Comparison of ENCODE assay signal across 15 cellular contexts in the genomic region with DNA sequence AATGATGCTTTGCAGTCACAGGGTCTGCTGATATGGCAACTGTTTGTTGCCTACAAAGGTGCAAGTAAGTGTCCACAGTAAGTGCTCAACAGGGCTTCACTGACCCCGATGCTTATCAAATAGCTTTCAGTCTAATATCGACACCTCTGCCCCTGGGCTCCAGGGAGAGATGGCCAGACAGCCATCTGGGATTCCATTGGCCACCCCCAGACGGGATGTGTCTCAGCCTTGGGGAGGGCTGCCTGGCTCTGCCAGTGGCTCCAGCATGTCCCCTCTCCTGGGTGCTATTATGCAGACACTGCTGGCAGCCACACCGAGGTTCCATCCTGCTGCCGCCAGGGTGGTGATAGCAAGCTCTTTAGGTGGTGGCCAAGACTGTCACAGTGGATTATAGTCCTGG. TPM values are rescaled to one million over a fixed set of nuclear protein-coding genes. Genes with fewer than 3 reads are reported as not detected.
DNase-seq lines count a peak whose midpoint lies in the region; ATAC-seq and TF ChIP-seq lines count a peak whose summit lies in the region.
"Had no signal": no experiment of that assay in that cellular context is flagged by ENCODE, and none has a peak within 500 bp of the region (broad histone marks: within the 10 kb centered on the region; RNA-seq: fewer than 3 reads in every experiment).

No MANE protein-coding gene starts in this region.

- H3K9me3 ChIP-seq in BE2C, result no peaks in the 10 kb centered on the region
- H3K9me3 ChIP-seq in prostate gland, result no peaks in the 10 kb centered on the region

- 53% methylated on average over 5 of the region's 5 CpGs for WGBS in prostate gland

- peaks cover 16% of the 10 kb centered on the region for H3K4me1 Mint-ChIP-seq in activated T-helper 1 cell treated with anti-CD3 and anti-CD28 coated beads, Interleukin-12 subunit alpha, Interleukin-12 subunit beta, Interleukin-2, Interleukin-4 antibody, amounts not matched to agents 30 ng/mL and 10 ng/mL and 1 ng/mL, durations not matched to agents 14 hours and 24 hours and 36 hours (ENCODE audit: low read depth)
- H3K4me1 Mint-ChIP-seq in natural killer cell treated with Interleukin-12 subunit alpha and Interleukin-12 subunit beta and Interleukin-15 and Interleukin-18, amount 100 ng/mL, for 72 hours (ENCODE audit: low read depth in 2 of 2), result peaks cover 4 to 6% of the 10 kb centered on the region in 2 donors

- no peaks in the 10 kb centered on the region for H3K36me3 ChIP-seq in BE2C
- H3K36me3 ChIP-seq in prostate gland, result no peaks in the 10 kb centered on the region

- peaks cover 27% of the 10 kb centered on the region for H3K36me3 Mint-ChIP-seq in activated T-helper 1 cell treated with anti-CD3 and anti-CD28 coated beads, Interleukin-12 subunit alpha, Interleukin-12 subunit beta, Interleukin-2, Interleukin-4 antibody, amounts not matched to agents 30 ng/mL and 10 ng/mL and 1 ng/mL, durations not matched to agents 14 hours and 24 hours and 36 hours (ENCODE audit: low read depth)
- H3K36me3 Mint-ChIP-seq in natural killer cell treated with Interleukin-12 subunit alpha and Interleukin-12 subunit beta and Interleukin-15 and Interleukin-18, amount 100 ng/mL, for 72 hours, result no peaks in the 10 kb centered on the region

- intact Hi-C loops in Right ventricle myocardium inferior (cut with DNase I) (loop anchor here (5.0 kb wide), 1 partner anchor 34 kb away; no protein-coding TSS in a partner anchor), prostate gland (cut with DNase I) (loop anchor here (2.0 kb wide), 2 partner anchors 56 to 110 kb away; a partner anchor contains a TSS)
- intact Hi-C loops in activated T-helper 1 cell treated with anti-CD3 and anti-CD28 coated beads, Interleukin-12 subunit alpha, Interleukin-12 subunit beta, Interleukin-2, Interleukin-4 antibody, amounts not matched to agents 30 ng/mL and 10 ng/mL and 1 ng/mL, durations not matched to agents 14 hours and 24 hours and 36 hours (cut with micrococcal nuclease), result no loop called here

- H3K4me3 ChIP-seq in BE2C (ENCODE audit: low read depth, low read length), result peak overlapping the region; percentile 14; the same call in 1 of the 2 replicates
- no peak overlapping the region for H3K4me3 ChIP-seq in prostate gland

- CTCF ChIA-PET in RWPE1 (lab: Yijun Ruan, JAX), result no interaction called here

- no peaks in the 10 kb centered on the region for H3K27me3 Mint-ChIP-seq in activated T-helper 1 cell treated with anti-CD3 and anti-CD28 coated beads, Interleukin-12 subunit alpha, Interleukin-12 subunit beta, Interleukin-2, Interleukin-4 antibody, amounts not matched to agents 30 ng/mL and 10 ng/mL and 1 ng/mL, durations not matched to agents 14 hours and 24 hours and 36 hours (ENCODE audit: insufficient read depth)
- H3K27me3 Mint-ChIP-seq in natural killer cell treated with Interleukin-12 subunit alpha and Interleukin-12 subunit beta and Interleukin-15 and Interleukin-18, amount 100 ng/mL, for 72 hours, result no peaks in the 10 kb centered on the region
- H3K27me3 Mint-ChIP-seq: stimulated activated naive CD8-positive, alpha-beta T cell treated with anti-CD3 and anti-CD28 coated beads, Interleukin-15, Interleukin-2, amounts not matched to agents 100 ng/mL and 50 ng/mL, for 24 hours had no signal

- TF ChIP-seq POLR2A in prostate gland (IDR thresholded peaks at IDR 0.05), result no peak

- no peaks in the 10 kb centered on the region for H3K9me3 Mint-ChIP-seq in activated T-helper 1 cell treated with anti-CD3 and anti-CD28 coated beads, Interleukin-12 subunit alpha, Interleukin-12 subunit beta, Interleukin-2, Interleukin-4 antibody, amounts not matched to agents 30 ng/mL and 10 ng/mL and 1 ng/mL, durations not matched to agents 14 hours and 24 hours and 36 hours
- no peaks in the 10 kb centered on the region for H3K9me3 Mint-ChIP-seq in natural killer cell treated with Interleukin-12 subunit alpha and Interleukin-12 subunit beta and Interleukin-15 and Interleukin-18, amount 100 ng/mL, for 72 hours
- H3K9me3 Mint-ChIP-seq: stimulated activated naive CD8-positive, alpha-beta T cell treated with anti-CD3 and anti-CD28 coated beads, Interleukin-15, Interleukin-2, amounts not matched to agents 100 ng/mL and 50 ng/mL, for 24 hours had no signal

- ATAC-seq in Right ventricle myocardium inferior (peak; percentile 84), HG03139 (IDR thresholded peaks at IDR 0.05; ENCODE audit: unreplicated experiment) (no peak)
- ATAC-seq in natural killer cell treated with Interleukin-12 subunit alpha and Interleukin-12 subunit beta and Interleukin-15 and Interleukin-18, amount 100 ng/mL, for 72 hours, result no peak

- H3K4me1 ChIP-seq in BE2C, result peaks cover 10% of the 10 kb centered on the region
- H3K4me1 ChIP-seq in prostate gland (replicated peaks), result peaks cover 8% of the 10 kb centered on the region

- H3K27ac ChIP-seq in RWPE1 (peak overlapping the region; percentile 33), prostate gland (peak overlapping the region; percentile 41 to 42)

- H3K27ac Mint-ChIP-seq in activated T-helper 1 cell treated with anti-CD3 and anti-CD28 coated beads, Interleukin-12 subunit alpha, Interleukin-12 subunit beta, Interleukin-2, Interleukin-4 antibody, amounts not matched to agents 30 ng/mL and 10 ng/mL and 1 ng/mL, durations not matched to agents 14 hours and 24 hours and 36 hours, result no peak overlapping the region
- no peak overlapping the region for H3K27ac Mint-ChIP-seq in natural killer cell treated with Interleukin-12 subunit alpha and Interleukin-12 subunit beta and Interleukin-15 and Interleukin-18, amount 100 ng/mL, for 72 hours
- H3K27ac Mint-ChIP-seq: stimulated activated naive CD8-positive, alpha-beta T cell treated with anti-CD3 and anti-CD28 coated beads, Interleukin-15, Interleukin-2, amounts not matched to agents 100 ng/mL and 50 ng/mL, for 24 hours had no signal

- H3K4me3 Mint-ChIP-seq in activated T-helper 1 cell treated with anti-CD3 and anti-CD28 coated beads, Interleukin-12 subunit alpha, Interleukin-12 subunit beta, Interleukin-2, Interleukin-4 antibody, amounts not matched to agents 30 ng/mL and 10 ng/mL and 1 ng/mL, durations not matched to agents 14 hours and 24 hours and 36 hours, result no peak overlapping the region
- no peak overlapping the region for H3K4me3 Mint-ChIP-seq in natural killer cell treated with Interleukin-12 subunit alpha and Interleukin-12 subunit beta and Interleukin-15 and Interleukin-18, amount 100 ng/mL, for 72 hours
- H3K4me3 Mint-ChIP-seq: stimulated activated naive CD8-positive, alpha-beta T cell treated with anti-CD3 and anti-CD28 coated beads, Interleukin-15, Interleukin-2, amounts not matched to agents 100 ng/mL and 50 ng/mL, for 24 hours had no signal

- POLR2A ChIA-PET in RWPE1 (lab: Yijun Ruan, JAX; ENCODE audit: low non-redundant PET), result no interaction called here

- no peaks in the 10 kb centered on the region for H3K27me3 ChIP-seq in BE2C
- H3K27me3 ChIP-seq in prostate gland (replicated peaks; ENCODE audit: insufficient read depth), result no peaks in the 10 kb centered on the region

- peak; percentile 83 for DNase-seq in BE2C
- DNase-seq in RWPE1 (ENCODE audit: low spot score), result no peak
- DNase-seq in Right ventricle myocardium inferior (ENCODE audit: missing footprints), result peak; percentile 82
- no peak for DNase-seq in prostate gland (ENCODE audit: low spot score)
- no peak for DNase-seq in activated T-helper 1 cell treated with anti-CD3 and anti-CD28 coated beads, Interleukin-12 subunit alpha, Interleukin-12 subunit beta, Interleukin-2, Interleukin-4 antibody, amounts not matched to agents 30 ng/mL and 10 ng/mL and 1 ng/mL, durations not matched to agents 14 hours and 24 hours and 36 hours (ENCODE audit: low spot score)
- no peak for DNase-seq in natural killer cell treated with Interleukin-12 subunit alpha and Interleukin-12 subunit beta and Interleukin-15 and Interleukin-18, amount 100 ng/mL, for 72 hours (ENCODE audit: low spot score)
- no peak for DNase-seq in HK-2 (ENCODE audit: unreplicated experiment)
- DNase-seq: activated CD4-positive, alpha-beta T cell treated with anti-CD3 and anti-CD28 coated beads for 1 hour; activated CD8-positive, alpha-beta memory T cell treated with anti-CD3 and anti-CD28 coated beads, Interleukin-2, amount 50 U/mL, for 48 hours; mesendoderm; NCI-H1417 treated with DMSO at 0.1 percent for 48 hours; NCI-H226; SHP77 treated with DMSO at 0.1 percent for 48 hours had no signal

- TF ChIP-seq CTCF in BE2C (IDR thresholded peaks at IDR 0.05; ENCODE audit: low read depth, low read length) (peak; percentile 36; the same call in 1 of the 2 replicates), RWPE1 (conservative IDR thresholded peaks at IDR 0.05; ENCODE audit: low read depth) (no peak), prostate gland (IDR thresholded peaks at IDR 0.05) (no peak)

RNA-seq across cellular contexts. Expression of a gene that starts 57.4 kb away (rescaled TPM):
- 11.9 TPM for polyA plus RNA-seq in BE2C (2012; ENCODE audit: insufficient read depth, insufficient read length, low read depth)
- total RNA-seq in Right ventricle myocardium inferior, result 202 TPM
- total RNA-seq in prostate gland, result 100 to 1,000 TPM in 1 of 2 donors, 10 to 100 TPM in 1; 88.0 to 148 TPM
- total RNA-seq in activated T-helper 1 cell treated with anti-CD3 and anti-CD28 coated beads, Interleukin-12 subunit alpha, Interleukin-12 subunit beta, Interleukin-2, Interleukin-4 antibody, amounts not matched to agents 30 ng/mL and 10 ng/mL and 1 ng/mL, durations not matched to agents 14 hours and 24 hours and 36 hours, result 28.2 and 28.6 TPM in 2 replicates
- total RNA-seq in natural killer cell treated with Interleukin-12 subunit alpha and Interleukin-12 subunit beta and Interleukin-15 and Interleukin-18, amount 100 ng/mL, for 72 hours, result 10 to 100 TPM; 28.4 to 78.3 TPM

Comparison
In these comparisons a context has a peak if more than half of its experiments do, and no peak if none do; other contexts are left out.
1. DNase-seq: peak in BE2C (single experiment) and Right ventricle myocardium inferior (single experiment); none in RWPE1 (single experiment), prostate gland (single experiment), activated T-helper 1 cell treated with anti-CD3 and anti-CD28 coated beads, Interleukin-12 subunit alpha, Interleukin-12 subunit beta, Interleukin-2, Interleukin-4 antibody, amounts not matched to agents 30 ng/mL and 10 ng/mL and 1 ng/mL, durations not matched to agents 14 hours and 24 hours and 36 hours (single experiment), natural killer cell treated with Interleukin-12 subunit alpha and Interleukin-12 subunit beta and Interleukin-15 and Interleukin-18, amount 100 ng/mL, for 72 hours (single experiment) and HK-2 (single experiment).